In genomic region chr6:95576621-95577316, GRCh38 we compare ENCODE assay signal across 8 cellular contexts. TPM values are rescaled to one million over a fixed set of nuclear protein-coding genes. Genes with fewer than 3 reads are reported as not detected.
DNase-seq lines count a peak whose midpoint lies in the region; ATAC-seq and TF ChIP-seq lines count a peak whose summit lies in the region.

No MANE protein-coding gene starts in this region.

- peak; percentile 23 for ATAC-seq in GM21576 (IDR thresholded peaks at IDR 0.05; ENCODE audit: unreplicated experiment)

- no peaks in the 10 kb centered on the region for H3K36me3 ChIP-seq in spleen

- peak overlapping the region; percentile 71 to 97 (median 93) for H3K27ac ChIP-seq in spleen

- TF ChIP-seq POLR2A in spleen (IDR thresholded peaks at IDR 0.05), result no peak

- H3K27me3 ChIP-seq in spleen (replicated peaks in 1 of 7), result no peaks in the 10 kb centered on the region

- TF ChIP-seq CTCF in spleen (IDR thresholded peaks at IDR 0.05 in 8 of 11, conservative IDR thresholded peaks at IDR 0.05 in 3 of 11), result no peak

- peaks cover 3 to 68% (median 49%) of the 10 kb centered on the region in 6 donors for H3K4me1 ChIP-seq in spleen

- H3K9me3 ChIP-seq in iPS-18c (ENCODE audit: control insufficient read depth, insufficient read depth, low read length) (no peaks in the 10 kb centered on the region), spleen (no peaks in the 10 kb centered on the region)

- intact Hi-C loops in spleen (cut with DNase I; ENCODE audit: low total_unique reads), result no loop called here

- DNase-seq in DMS53 (lab: John Stamatoyannopoulos, UW) (peak; percentile 36), DMS53 treated with DMSO at 0.1 percent for 48 hours (lab: John Stamatoyannopoulos, UW; ENCODE audit: unreplicated experiment) (no peak), M059J (ENCODE audit: low read depth) (peak; percentile 15), amniotic epithelial cell (ENCODE audit: low read depth) (peak; percentile 13), spleen (no peak), ureter (ENCODE audit: low spot score) (no peak)

- 1 to 3% (median 1%) methylated on average over 4 of the region's 4 CpGs for WGBS in spleen, 5 donors

- peak overlapping the region; percentile 69 for H3K4me3 ChIP-seq in iPS-18c (ENCODE audit: insufficient read depth, low read depth, low read length)
- H3K4me3 ChIP-seq in spleen, result peak overlapping the region; percentile 48 to 89 (median 74)

RNA-seq across cellular contexts. Expression of gene MANEA, which starts 0.6 kb away (rescaled TPM):
- total RNA-seq in M059J (2014; rRNA removed; shearing (Covaris generic)), result 4.4 and 5.9 TPM in 2 replicates
- 10 to 100 TPM; 10.4 to 19.8 (median 15.7) TPM for total RNA-seq in spleen
- polyA plus RNA-seq in spleen, result 1 to 10 TPM; 1.6 to 3.4 (median 3.0) TPM
- total RNA-seq in ureter, result 22.4 TPM

Comparison
In these comparisons a context has a peak if more than half of its experiments do, and no peak if none do; other contexts are left out.
1. DNase-seq: peak in DMS53 (single experiment), M059J (single experiment) and amniotic epithelial cell (single experiment); none in DMS53 treated with DMSO at 0.1 percent for 48 hours (single experiment), spleen (single experiment) and ureter (single experiment).